Comparison of ENCODE assay signal across 8 cellular contexts in genomic region chr5:153629027-153629426, GRCh38.
A peak's percentile ranks its signal among the peaks of the same experiment; 100 is the strongest.
DNase-seq lines count a peak whose midpoint lies in the region; ATAC-seq and TF ChIP-seq lines count a peak whose summit lies in the region.

No MANE protein-coding gene starts in this region.

- H3K4me3 ChIP-seq in foreskin fibroblast (ENCODE audit: low read depth in 1 of 2, low read length in 2 of 2): no peak overlapping the region

- no peaks in the 10 kb centered on the region for H3K9me3 Mint-ChIP-seq in stimulated activated naive CD8-positive, alpha-beta T cell treated with anti-CD3 and anti-CD28 coated beads, Interleukin-15, amount 100 ng/mL, for 72 hours

- ATAC-seq in omental fat pad (ENCODE audit: low FRiP score): peak; percentile 95
- no peak for ATAC-seq in stimulated activated naive CD8-positive, alpha-beta T cell treated with anti-CD3 and anti-CD28 coated beads, Interleukin-15, amount 100 ng/mL, for 72 hours
- ATAC-seq in GM19455 (IDR thresholded peaks at IDR 0.05; ENCODE audit: unreplicated experiment): no peak
- ATAC-seq in HG03280 (IDR thresholded peaks at IDR 0.05; ENCODE audit: unreplicated experiment): no peak

- DNase-seq in G401 (ENCODE audit: low spot score): peak; percentile 25
- DNase-seq in SK-MEL-5 (ENCODE audit: low read depth, low spot score): peak; percentile 16
- DNase-seq in foreskin fibroblast: peak; percentile 99
- DNase-seq in omental fat pad (ENCODE audit: low spot score): no peak
- no peak for DNase-seq in middle frontal gyrus (ENCODE audit: extremely low spot score, low spot score)
- no peak for DNase-seq in stimulated activated naive CD8-positive, alpha-beta T cell treated with anti-CD3 and anti-CD28 coated beads, Interleukin-15, amount 100 ng/mL, for 72 hours

- TF ChIP-seq CTCF in foreskin fibroblast (IDR thresholded peaks at IDR 0.05; ENCODE audit: low read depth, low read length) (peak; percentile 67), omental fat pad (IDR thresholded peaks at IDR 0.05) (no peak)

- no peak overlapping the region for H3K4me3 Mint-ChIP-seq in stimulated activated naive CD8-positive, alpha-beta T cell treated with anti-CD3 and anti-CD28 coated beads, Interleukin-15, amount 100 ng/mL, for 72 hours

- H3K27me3 Mint-ChIP-seq in stimulated activated naive CD8-positive, alpha-beta T cell treated with anti-CD3 and anti-CD28 coated beads, Interleukin-15, amount 100 ng/mL, for 72 hours: no peaks in the 10 kb centered on the region

- H3K4me1 Mint-ChIP-seq in stimulated activated naive CD8-positive, alpha-beta T cell treated with anti-CD3 and anti-CD28 coated beads, Interleukin-15, amount 100 ng/mL, for 72 hours: no peaks in the 10 kb centered on the region

- no peak overlapping the region for H3K27ac Mint-ChIP-seq in stimulated activated naive CD8-positive, alpha-beta T cell treated with anti-CD3 and anti-CD28 coated beads, Interleukin-15, amount 100 ng/mL, for 72 hours

- in situ Hi-C loops in G401 (cut with HindIII; ENCODE audit: low sequenced_read_pairs) (no loop called here), SK-MEL-5 (cut with HindIII; ENCODE audit: low pct_unique_long_range_greater_than_20kb, low sequenced_read_pairs) (no loop called here)

Comparison
In these comparisons a context has a peak if more than half of its experiments do, and no peak if none do; other contexts are left out.
1. DNase-seq: peak in G401 (single experiment), SK-MEL-5 (single experiment) and foreskin fibroblast (2 of 2); none in omental fat pad (single experiment), middle frontal gyrus (single experiment) and stimulated activated naive CD8-positive, alpha-beta T cell treated with anti-CD3 and anti-CD28 coated beads, Interleukin-15, amount 100 ng/mL, for 72 hours (0 of 2).